11 cellular contexts compared by ENCODE assay signal in the genomic region with DNA sequence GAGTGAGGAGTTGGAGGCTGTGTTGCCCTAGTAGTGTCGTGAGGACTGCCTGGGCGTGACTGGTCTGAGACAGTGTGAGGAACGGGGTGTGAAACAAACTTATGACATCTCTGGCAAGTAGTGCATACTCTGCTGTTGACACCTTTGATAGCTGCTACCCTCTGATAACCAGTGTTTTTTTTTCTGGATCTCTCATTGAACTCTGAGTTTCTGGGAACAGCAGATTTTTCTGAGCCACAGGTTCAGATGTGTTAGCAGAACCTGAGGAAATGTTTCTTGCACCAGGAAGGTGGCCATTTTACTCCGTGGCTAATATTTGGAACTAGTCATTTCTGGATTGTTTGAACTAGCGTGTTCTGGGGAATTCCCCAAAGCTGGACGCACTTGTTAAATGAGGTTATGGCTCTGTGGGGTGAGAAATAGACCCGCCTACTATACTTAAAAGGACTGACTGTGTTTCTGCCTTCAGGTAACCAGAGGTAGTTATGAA. TPM values are rescaled to one million over a fixed set of nuclear protein-coding genes. Genes with fewer than 3 reads are reported as not detected.
DNase-seq lines count a peak whose midpoint lies in the region; ATAC-seq and TF ChIP-seq lines count a peak whose summit lies in the region.
"Had no signal": no experiment of that assay in that cellular context is flagged by ENCODE, and none has a peak within 500 bp of the region (broad histone marks: within the 10 kb centered on the region; RNA-seq: fewer than 3 reads in every experiment).

No MANE protein-coding gene starts in this region.

- 85 to 91% methylated on average over 7 of the region's 7 CpGs for WGBS in thyroid gland, 2 donors

- ATAC-seq in GM19025 (IDR thresholded peaks at IDR 0.05; ENCODE audit: low read depth, unreplicated experiment) (peak; percentile 85), HG02759 (IDR thresholded peaks at IDR 0.05; ENCODE audit: unreplicated experiment) (peak; percentile 82), HG03571 (IDR thresholded peaks at IDR 0.05; ENCODE audit: unreplicated experiment) (peak; percentile 77)

- intact Hi-C loops in thyroid gland (cut with DNase I), result no loop called here

- no peaks in the 10 kb centered on the region for H3K36me3 Mint-ChIP-seq in progenitor cell of endocrine pancreas (ENCODE audit: insufficient read depth)

- no peak overlapping the region for H3K4me3 ChIP-seq in GM06990 (replicated peaks; ENCODE audit: low read depth, low read length)
- no peak overlapping the region for H3K4me3 ChIP-seq in thyroid gland (replicated peaks in 1 of 3)
- no peak overlapping the region for H3K4me3 ChIP-seq in brain microvascular endothelial cell (ENCODE audit: low read depth, low read length)
- H3K4me3 ChIP-seq: BLaER1 had no signal

- H3K9me3 ChIP-seq in thyroid gland, result no peaks in the 10 kb centered on the region
- H3K9me3 ChIP-seq: BLaER1 had no signal

- in situ Hi-C loops in brain microvascular endothelial cell (cut with HindIII; ENCODE audit: low pct_ligation_motif_present, low sequenced_read_pairs), result no loop called here

- DNase-seq in GM06990 (ENCODE audit: extremely low read depth, insufficient read length) (peak; percentile 52), thyroid gland (no peak), brain microvascular endothelial cell (no peak), progenitor cell of endocrine pancreas (ENCODE audit: low spot score, unreplicated experiment) (no peak), NCI-H526 treated with DMSO at 0.1 percent for 48 hours (lab: John Stamatoyannopoulos, UW) (no peak)
- DNase-seq: activated CD4-positive, alpha-beta T cell treated with anti-CD3 and anti-CD28 coated beads for 48 hours; aorta had no signal

- H3K36me3 ChIP-seq in GM06990 (ENCODE audit: control insufficient read depth, insufficient read depth, low read length) (no peaks in the 10 kb centered on the region), thyroid gland (no peaks in the 10 kb centered on the region), brain microvascular endothelial cell (replicated peaks) (no peaks in the 10 kb centered on the region)
- H3K36me3 ChIP-seq: BLaER1 had no signal

- H3K27ac ChIP-seq in thyroid gland (no peak overlapping the region), brain microvascular endothelial cell (no peak overlapping the region)
- H3K27ac ChIP-seq: BLaER1 had no signal

- no peaks in the 10 kb centered on the region for H3K27me3 ChIP-seq in GM06990 (replicated peaks; ENCODE audit: control insufficient read depth, insufficient read depth, low read length)
- no peaks in the 10 kb centered on the region for H3K27me3 ChIP-seq in thyroid gland
- H3K27me3 ChIP-seq in brain microvascular endothelial cell (replicated peaks), result no peaks in the 10 kb centered on the region
- H3K27me3 ChIP-seq: BLaER1 had no signal

- no peak overlapping the region for H3K27ac Mint-ChIP-seq in progenitor cell of endocrine pancreas

- no peak for TF ChIP-seq POLR2A in thyroid gland (IDR thresholded peaks at IDR 0.05)

- no peaks in the 10 kb centered on the region for H3K27me3 Mint-ChIP-seq in progenitor cell of endocrine pancreas

- no peaks in the 10 kb centered on the region for H3K9me3 Mint-ChIP-seq in progenitor cell of endocrine pancreas (ENCODE audit: low read depth)

- H3K4me1 ChIP-seq in thyroid gland, result peaks cover 30 to 34% of the 10 kb centered on the region in 2 donors

- H3K4me1 Mint-ChIP-seq in progenitor cell of endocrine pancreas (ENCODE audit: low read depth), result peaks cover 40% of the 10 kb centered on the region

- no peak overlapping the region for H3K4me3 Mint-ChIP-seq in progenitor cell of endocrine pancreas (ENCODE audit: low read depth)

- no peak for TF ChIP-seq CTCF in GM06990 (IDR thresholded peaks at IDR 0.05; ENCODE audit: insufficient read depth, low read length, poor library complexity, severe bottlenecking)
- TF ChIP-seq CTCF in thyroid gland (IDR thresholded peaks at IDR 0.05), result no peak
- no peak for TF ChIP-seq CTCF in brain microvascular endothelial cell (IDR thresholded peaks at IDR 0.05; ENCODE audit: low read depth, low read length, missing control alignments)
- TF ChIP-seq CTCF in progenitor cell of endocrine pancreas (IDR thresholded peaks at IDR 0.05; ENCODE audit: unreplicated experiment), result no peak

RNA-seq across cellular contexts. Expression of gene AUTS2, which starts 52.9 kb away (rescaled TPM):
- total RNA-seq in thyroid gland (10 to 100 TPM; 14.9 to 27.2 (median 17.5) TPM), progenitor cell of endocrine pancreas (119 and 125 TPM in 2 replicates)
